ENCODE assay signal across 1 cellular context in the genomic region with DNA sequence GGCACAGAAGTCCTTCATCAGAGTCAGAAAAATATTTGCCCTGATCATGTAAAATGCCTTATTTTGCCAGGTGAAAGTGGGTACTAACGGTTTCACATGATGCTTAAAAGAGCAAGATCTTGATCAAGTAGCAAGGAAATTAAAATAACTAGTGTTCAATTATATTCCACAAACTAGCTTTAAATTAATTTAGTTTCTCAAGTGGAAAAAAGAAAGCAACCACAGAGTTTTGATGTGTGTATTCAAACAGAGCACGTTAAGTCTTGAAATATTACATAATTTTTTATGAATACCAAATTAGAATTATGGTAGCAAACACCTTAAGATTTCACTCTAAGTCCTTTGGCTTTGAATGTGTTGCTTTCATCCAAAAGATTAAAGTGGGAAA.
TF ChIP-seq lines count a peak whose summit lies in the region.

No MANE protein-coding gene starts in this region.

TF ChIP-seq in SK-N-SH, 30 proteins besides CTCF, POLR2A, EP300 and RAD21:
- TF ChIP-seq MEF2A (IDR thresholded peaks at IDR 0.05; ENCODE audit: borderline replicate concordance, low read depth): no peak
- no peak for TF ChIP-seq CHD2 (IDR thresholded peaks at IDR 0.05; ENCODE audit: low read length, partially characterized antibody)
- TF ChIP-seq FOSL2 (IDR thresholded peaks at IDR 0.05; ENCODE audit: borderline replicate concordance, low read depth): no peak
- TF ChIP-seq GATA2 (CRISPR knock-in tag; IDR thresholded peaks at IDR 0.05): no peak
- no peak for TF ChIP-seq NFIC (IDR thresholded peaks at IDR 0.05; ENCODE audit: borderline replicate concordance)
- TF ChIP-seq, protein P1, sequence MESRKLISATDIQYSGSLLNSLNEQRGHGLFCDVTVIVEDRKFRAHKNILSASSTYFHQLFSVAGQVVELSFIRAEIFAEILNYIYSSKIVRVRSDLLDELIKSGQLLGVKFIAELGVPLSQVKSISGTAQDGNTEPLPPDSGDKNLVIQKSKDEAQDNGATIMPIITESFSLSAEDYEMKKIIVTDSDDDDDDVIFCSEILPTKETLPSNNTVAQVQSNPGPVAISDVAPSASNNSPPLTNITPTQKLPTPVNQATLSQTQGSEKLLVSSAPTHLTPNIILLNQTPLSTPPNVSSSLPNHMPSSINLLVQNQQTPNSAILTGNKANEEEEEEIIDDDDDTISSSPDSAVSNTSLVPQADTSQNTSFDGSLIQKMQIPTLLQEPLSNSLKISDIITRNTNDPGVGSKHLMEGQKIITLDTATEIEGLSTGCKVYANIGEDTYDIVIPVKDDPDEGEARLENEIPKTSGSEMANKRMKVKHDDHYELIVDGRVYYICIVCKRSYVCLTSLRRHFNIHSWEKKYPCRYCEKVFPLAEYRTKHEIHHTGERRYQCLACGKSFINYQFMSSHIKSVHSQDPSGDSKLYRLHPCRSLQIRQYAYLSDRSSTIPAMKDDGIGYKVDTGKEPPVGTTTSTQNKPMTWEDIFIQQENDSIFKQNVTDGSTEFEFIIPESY (IDR thresholded peaks at IDR 0.05; ENCODE audit: borderline replicate concordance, low read depth): no peak
- no peak for TF ChIP-seq FOXJ3 (CRISPR knock-in tag; IDR thresholded peaks at IDR 0.05)
- TF ChIP-seq FOXM1 (IDR thresholded peaks at IDR 0.05; ENCODE audit: low read depth): no peak
- TF ChIP-seq, protein P2, sequence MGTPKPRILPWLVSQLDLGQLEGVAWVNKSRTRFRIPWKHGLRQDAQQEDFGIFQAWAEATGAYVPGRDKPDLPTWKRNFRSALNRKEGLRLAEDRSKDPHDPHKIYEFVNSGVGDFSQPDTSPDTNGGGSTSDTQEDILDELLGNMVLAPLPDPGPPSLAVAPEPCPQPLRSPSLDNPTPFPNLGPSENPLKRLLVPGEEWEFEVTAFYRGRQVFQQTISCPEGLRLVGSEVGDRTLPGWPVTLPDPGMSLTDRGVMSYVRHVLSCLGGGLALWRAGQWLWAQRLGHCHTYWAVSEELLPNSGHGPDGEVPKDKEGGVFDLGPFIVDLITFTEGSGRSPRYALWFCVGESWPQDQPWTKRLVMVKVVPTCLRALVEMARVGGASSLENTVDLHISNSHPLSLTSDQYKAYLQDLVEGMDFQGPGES (IDR thresholded peaks at IDR 0.05; ENCODE audit: low read depth, low read length): no peak
